In the genomic region with DNA sequence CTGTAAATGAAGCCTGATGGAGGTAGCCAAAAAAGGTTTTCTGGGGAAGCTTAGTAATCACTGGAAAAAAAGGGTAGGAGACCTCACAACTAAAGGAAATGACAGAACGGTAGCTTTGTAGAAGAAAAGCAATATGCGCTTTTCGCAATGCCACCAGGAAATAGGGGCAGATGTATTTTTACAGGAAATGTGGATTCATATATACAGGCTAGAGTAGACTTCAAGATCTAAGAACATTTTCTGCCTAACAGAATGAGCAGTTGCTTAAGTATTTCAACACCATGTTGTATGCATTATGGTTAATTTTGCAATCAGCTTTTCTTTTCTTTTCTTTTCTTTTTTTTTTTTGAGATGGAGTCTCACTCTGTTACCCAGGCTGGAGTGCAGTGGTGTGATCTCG, we compare ENCODE assay signal across 26 cellular contexts.
DNase-seq lines count a peak whose midpoint lies in the region; ATAC-seq, FAIRE-seq and TF ChIP-seq lines count a peak whose summit lies in the region.
"Had no signal": no experiment of that assay in that cellular context is flagged by ENCODE, and none has a peak within 500 bp of the region (broad histone marks: within the 10 kb centered on the region; RNA-seq: fewer than 3 reads in every experiment).

No MANE protein-coding gene starts in this region.

- H3K4me3 ChIP-seq in AG09309 (ENCODE audit: control insufficient read depth, low read depth, low read length) (no peak overlapping the region), SK-N-MC (no peak overlapping the region)
- H3K4me3 ChIP-seq: gastroesophageal sphincter, left lung, suprapubic skin, uterus had no signal

- FAIRE-seq in urothelium cell line (lab: Jason Lieb, UNC): no peak
- FAIRE-seq: A204.1 had no signal

- H3K36me3 ChIP-seq in SK-N-MC (ENCODE audit: insufficient read depth, low read length): no peaks in the 10 kb centered on the region
- H3K36me3 ChIP-seq: gastroesophageal sphincter, left lung, suprapubic skin, uterus had no signal

- peak; percentile 18 for DNase-seq in AG09309 (ENCODE audit: low read depth)
- DNase-seq in Kasumi-1 (lab: John Stamatoyannopoulos, UW): peak; percentile 88 to 93
- peak; percentile 75 for DNase-seq in SK-N-MC (ENCODE audit: low read depth, low spot score)
- DNase-seq in fibroblast of peridontal ligament (ENCODE audit: extremely low read depth): peak; percentile 79
- no peak for DNase-seq in urothelium cell line (ENCODE audit: low spot score)
- no peak for DNase-seq in CD1c-positive myeloid dendritic cell (ENCODE audit: extremely low spot score)
- DNase-seq: activated CD8-positive, alpha-beta T cell treated with anti-CD3 and anti-CD28 coated beads for 36 hours; activated effector memory CD4-positive, alpha-beta T cell treated with Interleukin-2 at 50 U/mL for 16 hours; activated naive CD8-positive, alpha-beta T cell treated with anti-CD3 and anti-CD28 coated beads for 36 hours; COR-L47; hypothalamus; left lung; mesendoderm; MM.1S; NCI-H187; NCI-H526 treated with DMSO at 0.1 percent for 48 hours; nucleus accumbens; retina; SW 1271; uterus had no signal

- TF ChIP-seq CTCF in AG09309 (IDR thresholded peaks at IDR 0.05; ENCODE audit: control insufficient read depth, insufficient read depth, low read depth, low read length, missing control alignments): no peak

- no peaks in the 10 kb centered on the region for H3K9me3 ChIP-seq in SK-N-MC (ENCODE audit: low read depth, low read length)
- H3K9me3 ChIP-seq: gastroesophageal sphincter, left lung, suprapubic skin, uterus had no signal

- no peak for ATAC-seq in HG02840 (IDR thresholded peaks at IDR 0.05; ENCODE audit: low FRiP score, unreplicated experiment)
- no peak for ATAC-seq in HG02852 (IDR thresholded peaks at IDR 0.05; ENCODE audit: unreplicated experiment)
- ATAC-seq: activated CD8-positive, alpha-beta T cell treated with anti-CD3 and anti-CD28 coated beads for 36 hours; gastroesophageal sphincter; left lung; stimulated activated memory B cell treated with anti-CD40 and anti-IgM and Interleukin-4, amounts not matched to agents 10 μg/mL and 1 μg/mL and 100 μg/mL, for 72 hours had no signal

- peak overlapping the region; percentile 66 for H3K27ac ChIP-seq in SK-N-MC
- H3K27ac ChIP-seq: gastroesophageal sphincter, suprapubic skin, uterus had no signal

- no peak overlapping the region for H3K9ac ChIP-seq in SK-N-MC (ENCODE audit: insufficient read length)

Comparison
In these comparisons a context has a peak if more than half of its experiments do, and no peak if none do; other contexts are left out.
1. DNase-seq: peak in AG09309 (single experiment), Kasumi-1 (2 of 2), SK-N-MC (single experiment) and fibroblast of peridontal ligament (single experiment); none in urothelium cell line (single experiment) and CD1c-positive myeloid dendritic cell (single experiment).